Comparison of ENCODE assay signal across 27 cellular contexts in the genomic region with DNA sequence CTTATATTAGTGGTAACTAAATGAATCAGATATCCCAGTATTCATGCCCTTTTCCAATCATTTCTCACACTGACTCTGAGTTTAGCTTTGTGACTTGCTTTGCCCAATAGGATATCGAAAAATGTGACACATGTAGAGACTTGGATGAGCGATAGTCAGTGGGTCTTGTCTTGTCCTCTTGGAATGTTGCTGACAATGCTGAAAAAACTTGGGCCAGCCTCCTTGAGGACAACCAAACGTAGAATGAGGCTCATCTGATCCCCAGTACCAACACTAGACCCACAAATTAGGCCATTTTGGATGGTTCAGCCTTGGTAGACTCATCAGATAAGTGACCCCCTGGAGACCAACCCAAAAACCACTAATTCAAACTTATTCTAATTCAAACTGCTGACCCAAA.
"Had no signal": no experiment of that assay in that cellular context is flagged by ENCODE, and none has a peak within 500 bp of the region (broad histone marks: within the 10 kb centered on the region; RNA-seq: fewer than 3 reads in every experiment).

No MANE protein-coding gene starts in this region.

- H3K9me3 ChIP-seq: stomach, suprapubic skin, testis, thoracic aorta, thyroid gland, tibial artery, tibial nerve, transverse colon, upper lobe of left lung, upper lobe of right lung, uterus, vagina had no signal

- H3K36me3 ChIP-seq: stomach, suprapubic skin, thoracic aorta, thyroid gland, tibial artery, tibial nerve, transverse colon, upper lobe of left lung, upper lobe of right lung, uterus, vagina had no signal

- H3K4me3 ChIP-seq: stomach, suprapubic skin, testis, thoracic aorta, thyroid gland, tibial artery, tibial nerve, transverse colon, upper lobe of left lung, upper lobe of right lung, uterus, vagina had no signal

- H3K27ac ChIP-seq: stomach, suprapubic skin, testis, thoracic aorta, thyroid gland, tibial artery, tibial nerve, transverse colon, upper lobe of left lung, upper lobe of right lung, uterus, vagina had no signal

- DNase-seq: stimulated activated CD4-positive, alpha-beta T cell treated with anti-CD3 and anti-CD28 coated beads, Interleukin-2, amount 100 ng/mL, for 48 hours; stimulated activated CD4-positive, alpha-beta T cell treated with anti-CD3 and anti-CD28 coated beads, Interleukin-4, amount 100 ng/mL, for 1 hour; stimulated activated CD4-positive, alpha-beta T cell treated with anti-CD3 and anti-CD28 coated beads, Interleukin-4, amount 100 ng/mL, for 24 hours; stimulated activated CD4-positive, alpha-beta T cell treated with anti-CD3 and anti-CD28 coated beads, Interleukin-4, amount 100 ng/mL, for 4 hours; stimulated activated CD8-positive, alpha-beta memory T cell treated with anti-CD3 and anti-CD28 coated beads, Interleukin-4, amount 100 ng/mL, for 48 hours; stimulated activated naive B cell treated with anti-CD40 and anti-IgM and Interleukin-4, amounts not matched to agents 10 μg/mL and 1 μg/mL and 100 μg/mL, for 72 hours; stimulated activated naive CD4-positive, alpha-beta T cell; stimulated activated naive CD4-positive, alpha-beta T cell treated with Interleukin-2 at 50 U/mL for 16 hours; stimulated activated naive CD8-positive, alpha-beta T cell treated with anti-CD3 and anti-CD28 coated beads, Interleukin-15, amount 100 ng/mL, for 72 hours; stimulated activated naive CD8-positive, alpha-beta T cell treated with anti-CD3 and anti-CD28 coated beads, Interleukin-15, Interleukin-2, amounts not matched to agents 100 U/mL and 50 U/mL, for 24 hours; stomach; substantia nigra; testis; thyroid gland; tibial artery; transverse colon; trophoblast cell; upper lobe of left lung; upper lobe of right lung; uterus had no signal

- FAIRE-seq: urothelium cell line had no signal

- H3K4me1 ChIP-seq: stomach, suprapubic skin, testis, thyroid gland, tibial artery, tibial nerve, transverse colon, upper lobe of left lung, upper lobe of right lung, uterus, vagina had no signal

- ATAC-seq: stimulated activated effector memory CD8-positive, alpha-beta T cell treated with anti-CD3 and anti-CD28 coated beads, Interleukin-12 subunit alpha, Interleukin-12 subunit beta, amount 100 ng/mL, for 72 hours; stimulated activated memory B cell treated with anti-CD40 and anti-IgM and Interleukin-4, amounts not matched to agents 10 μg/mL and 1 μg/mL and 100 μg/mL, for 72 hours; stimulated activated naive B cell treated with anti-CD40 and anti-IgM and Interleukin-4, amounts not matched to agents 10 μg/mL and 1 μg/mL and 100 μg/mL, for 72 hours; stimulated activated naive CD8-positive, alpha-beta T cell treated with anti-CD3 and anti-CD28 coated beads, Interleukin-15, amount 100 ng/mL, for 72 hours; stimulated activated naive CD8-positive, alpha-beta T cell treated with anti-CD3 and anti-CD28 coated beads, Interleukin-15, Interleukin-2, amounts not matched to agents 100 U/mL and 50 U/mL, for 24 hours; upper lobe of right lung had no signal

- H3K27me3 ChIP-seq: stomach, suprapubic skin, testis, thyroid gland, tibial artery, tibial nerve, transverse colon, upper lobe of left lung, upper lobe of right lung, uterus, vagina had no signal
